Comparison of ENCODE assay signal across 12 cellular contexts in genomic region chr10:7301039-7301768, GRCh38.
DNase-seq lines count a peak whose midpoint lies in the region; ATAC-seq, FAIRE-seq and TF ChIP-seq lines count a peak whose summit lies in the region.
"Had no signal": no experiment of that assay in that cellular context is flagged by ENCODE, and none has a peak within 500 bp of the region (broad histone marks: within the 10 kb centered on the region; RNA-seq: fewer than 3 reads in every experiment).

No MANE protein-coding gene starts in this region.

- no peaks in the 10 kb centered on the region for H3K36me3 ChIP-seq in stomach
- H3K36me3 ChIP-seq: ovary had no signal

- intact Hi-C loops in Right ventricle myocardium inferior (cut with DNase I) (no loop called here), cardiac septum (cut with DNase I) (no loop called here), stomach (cut with DNase I; ENCODE audit: low total_unique reads) (no loop called here)

- no peak for TF ChIP-seq POLR2A in stomach (IDR thresholded peaks at IDR 0.05)

- peaks cover 0 to 31% (median 10%) of the 10 kb centered on the region in 4 donors for H3K4me1 ChIP-seq in stomach

- H3K27ac Mint-ChIP-seq in chondrocyte (ENCODE audit: unreplicated experiment): no peak overlapping the region

- no peak overlapping the region for H3K4me3 Mint-ChIP-seq in chondrocyte (ENCODE audit: unreplicated experiment)
- H3K4me3 Mint-ChIP-seq: activated T-cell treated with anti-CD3 and anti-CD28 coated beads, Interleukin-2, amount 50 U/mL, for 24 hours had no signal

- ATAC-seq in Right ventricle myocardium inferior: peak; percentile 41

- peak; percentile 22 for TF ChIP-seq CTCF in chondrocyte (IDR thresholded peaks at IDR 0.05)
- no peak for TF ChIP-seq CTCF in stomach (IDR thresholded peaks at IDR 0.05)

- H3K36me3 Mint-ChIP-seq in chondrocyte (ENCODE audit: low read depth): no peaks in the 10 kb centered on the region

- WGBS in stomach, 5 donors: 62 to 69% (median 65%) methylated on average over 21 of the region's 21 CpGs

- H3K27ac ChIP-seq in stomach: no peak overlapping the region
- H3K27ac ChIP-seq: ovary had no signal

- FAIRE-seq in urothelium cell line (lab: Jason Lieb, UNC): no peak

- no peak for TF ChIP-seq EP300 in stomach (IDR thresholded peaks at IDR 0.05)

- no peaks in the 10 kb centered on the region for H3K27me3 Mint-ChIP-seq in chondrocyte (ENCODE audit: low read depth)
- H3K27me3 Mint-ChIP-seq: activated T-cell treated with anti-CD3 and anti-CD28 coated beads, Interleukin-2, amount 50 U/mL, for 24 hours had no signal

- H3K4me3 ChIP-seq in stomach: no peak overlapping the region
- H3K4me3 ChIP-seq: ovary had no signal

- no peaks in the 10 kb centered on the region for H3K9me3 ChIP-seq in stomach
- H3K9me3 ChIP-seq: ovary had no signal

- H3K27me3 ChIP-seq in stomach: no peaks in the 10 kb centered on the region
- H3K27me3 ChIP-seq: ovary had no signal

- peaks cover 13% of the 10 kb centered on the region for H3K4me1 Mint-ChIP-seq in chondrocyte (ENCODE audit: low read depth)

- H3K9me3 Mint-ChIP-seq in chondrocyte (ENCODE audit: low read depth): no peaks in the 10 kb centered on the region
- H3K9me3 Mint-ChIP-seq: activated T-cell treated with anti-CD3 and anti-CD28 coated beads, Interleukin-2, amount 50 U/mL, for 24 hours had no signal

- DNase-seq in Right ventricle myocardium inferior (ENCODE audit: missing footprints) (no peak), cardiac septum (ENCODE audit: low spot score) (no peak), chondrocyte (ENCODE audit: low spot score) (no peak), iPS-NIHi11 (ENCODE audit: low spot score) (peak; percentile 70), urothelium cell line (ENCODE audit: low spot score) (peak; percentile 21), stomach (no peak), NCI-H2029 (lab: John Stamatoyannopoulos, UW) (no peak)
- DNase-seq in activated naive CD4-positive, alpha-beta T cell treated with anti-CD3 and anti-CD28 coated beads, Interleukin-2, amount 50 U/mL, for 16 hours: no peak
- DNase-seq: activated T-cell treated with anti-CD3 and anti-CD28 coated beads, Interleukin-2, amount 50 U/mL, for 24 hours; NCI-H2107; ovary; stimulated activated CD4-positive, alpha-beta T cell treated with anti-CD3 and anti-CD28 coated beads, Interleukin-2, amount 100 ng/mL, for 48 hours had no signal

Comparison
In these comparisons a context has a peak if more than half of its experiments do, and no peak if none do; other contexts are left out.
1. DNase-seq: peak in iPS-NIHi11 (single experiment) and urothelium cell line (single experiment); none in Right ventricle myocardium inferior (single experiment), cardiac septum (single experiment), chondrocyte (single experiment), stomach (single experiment), activated naive CD4-positive, alpha-beta T cell treated with anti-CD3 and anti-CD28 coated beads, Interleukin-2, amount 50 U/mL, for 16 hours (single experiment) and NCI-H2029 (single experiment).